Comparison of ENCODE assay signal across 8 cellular contexts in the genomic region with DNA sequence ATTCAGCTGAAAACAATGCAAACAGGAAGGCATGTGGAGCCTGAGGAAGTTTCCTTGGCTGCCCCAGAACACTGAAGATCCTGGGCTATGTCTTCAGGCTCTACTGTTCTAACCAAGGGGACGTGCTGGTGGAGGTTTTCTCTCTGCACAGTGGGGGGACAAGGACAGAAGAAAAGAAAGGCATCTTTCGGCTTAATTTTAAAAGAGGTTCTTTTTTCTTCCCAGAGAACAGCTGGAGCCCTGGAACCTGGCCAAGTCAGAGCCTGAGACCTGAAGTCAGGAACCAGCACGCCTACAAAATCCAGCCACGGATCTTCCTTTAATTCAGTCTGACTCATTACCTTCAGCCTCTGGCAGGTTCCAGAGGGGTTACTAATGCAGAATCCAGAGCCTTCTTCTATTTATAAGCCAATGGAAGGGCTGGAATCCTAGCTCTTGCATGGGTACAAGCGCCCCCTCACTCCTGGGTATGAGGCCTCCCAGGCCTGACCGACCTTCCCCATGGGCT. TPM values are rescaled to one million over a fixed set of nuclear protein-coding genes. Genes with fewer than 3 reads are reported as not detected.
DNase-seq lines count a peak whose midpoint lies in the region; ATAC-seq, FAIRE-seq and TF ChIP-seq lines count a peak whose summit lies in the region.

No MANE protein-coding gene starts in this region.

- POLR2A ChIA-PET in HCT116 (lab: Charles Lee), result interaction anchor here (1.0 to 1.6 kb wide), 3 partner anchors 10 to 21 kb away, joined by 3 to 4 read pairs (median 4); no protein-coding TSS in a partner anchor
- POLR2A ChIA-PET in SK-N-SH (lab: Yijun Ruan, JAX), result no interaction called here
- POLR2A ChIA-PET in activated CD4-positive, alpha-beta memory T cell treated with anti-CD3 and anti-CD28 coated beads, Interleukin-2, amount 10 ng/mL, durations not matched to agents 7 days and 5 days (lab: Charles Lee), result interaction anchor here (1.4 kb wide), 1 partner anchor 15 kb away, joined by 3 read pairs; no protein-coding TSS in a partner anchor

- H3K4me1 Mint-ChIP-seq in activated CD4-positive, alpha-beta memory T cell treated with anti-CD3 and anti-CD28 coated beads, Interleukin-2, amount 10 ng/mL, durations not matched to agents 7 days and 5 days, result peaks cover 16% of the 10 kb centered on the region

- ATAC-seq in HCT116, result peak; percentile 77
- peak; percentile 27 to 40 (median 35) for ATAC-seq in heart left ventricle
- no peak for ATAC-seq in left lobe of liver
- no peak for ATAC-seq in HG02938 (IDR thresholded peaks at IDR 0.05; ENCODE audit: unreplicated experiment)

- no peaks in the 10 kb centered on the region for H4K20me1 ChIP-seq in HCT116 (ENCODE audit: insufficient read depth)
- no peaks in the 10 kb centered on the region for H4K20me1 ChIP-seq in SK-N-SH (ENCODE audit: insufficient read depth)

- TF ChIP-seq POLR2A in HCT116 (IDR thresholded peaks at IDR 0.05; ENCODE audit: borderline replicate concordance, extremely low read depth, insufficient read depth, insufficient read length) (no peak), heart left ventricle (IDR thresholded peaks at IDR 0.05) (no peak), GM12891 (IDR thresholded peaks at IDR 0.05; ENCODE audit: low read depth, low read length) (no peak)

- peak in 1 of 2 experiments; percentile 68; a peak in 2 of 4 replicates for TF ChIP-seq EP300 in SK-N-SH (IDR thresholded peaks at IDR 0.05; ENCODE audit: borderline replicate concordance in 1 of 2, low read depth in 1 of 2, low read length in 1 of 2)

- intact Hi-C loops in HCT116 (cut with micrococcal nuclease) (no loop called here), heart left ventricle (cut with DNase I) (no loop called here)

- H3K9me3 ChIP-seq in HCT116 (ENCODE audit: control insufficient read depth in 1 of 2, insufficient read depth in 1 of 2, low read depth in 1 of 2, low read length in 2 of 2) (no peaks in the 10 kb centered on the region), SK-N-SH (no peaks in the 10 kb centered on the region), heart left ventricle (no peaks in the 10 kb centered on the region)

- no peak overlapping the region for H2AFZ ChIP-seq in HCT116 (ENCODE audit: low read depth, low read length, poor library complexity, severe bottlenecking)
- H2AFZ ChIP-seq in SK-N-SH (ENCODE audit: low read depth), result no peak overlapping the region

- H3K9me2 ChIP-seq in HCT116 (ENCODE audit: insufficient read depth) (no peaks in the 10 kb centered on the region), SK-N-SH (no peaks in the 10 kb centered on the region)

- no peak overlapping the region for H3K27ac Mint-ChIP-seq in activated CD4-positive, alpha-beta memory T cell treated with anti-CD3 and anti-CD28 coated beads, Interleukin-2, amount 10 ng/mL, durations not matched to agents 7 days and 5 days

- H3F3A ChIP-seq in SK-N-SH (replicated peaks; ENCODE audit: insufficient read depth), result peaks cover 33% of the 10 kb centered on the region

- H3K27me3 Mint-ChIP-seq in activated CD4-positive, alpha-beta memory T cell treated with anti-CD3 and anti-CD28 coated beads, Interleukin-2, amount 10 ng/mL, durations not matched to agents 7 days and 5 days, result no peaks in the 10 kb centered on the region

- BruUV-seq in HCT116 (replicated peaks; lab: Mats Ljungman, UMichigan), result no TSS peak

- TF ChIP-seq CTCF in HCT116 (IDR thresholded peaks at IDR 0.05 in 2 of 3, conservative IDR thresholded peaks at IDR 0.05 in 1 of 3; ENCODE audit: borderline replicate concordance in 1 of 3, insufficient read depth in 1 of 3, low read depth in 2 of 3, low read length in 2 of 3), result no peak
- no peak for TF ChIP-seq CTCF in SK-N-SH (IDR thresholded peaks at IDR 0.05)
- no peak for TF ChIP-seq CTCF in heart left ventricle (IDR thresholded peaks at IDR 0.05)

- H3K9ac ChIP-seq in HCT116 (ENCODE audit: low read length) (peak overlapping the region; percentile 30), SK-N-SH (no peak overlapping the region; the same call in 1 of the 2 replicates)

- no peaks in the 10 kb centered on the region for H3K27me3 ChIP-seq in HCT116 (ENCODE audit: insufficient read depth, low read length)
- H3K27me3 ChIP-seq in SK-N-SH (ENCODE audit: insufficient read depth), result no peaks in the 10 kb centered on the region
- H3K27me3 ChIP-seq in heart left ventricle, result no peaks in the 10 kb centered on the region

- H3K9me3 Mint-ChIP-seq in activated CD4-positive, alpha-beta memory T cell treated with anti-CD3 and anti-CD28 coated beads, Interleukin-2, amount 10 ng/mL, durations not matched to agents 7 days and 5 days, result no peaks in the 10 kb centered on the region

- peak overlapping the region; percentile 90 for H3K27ac ChIP-seq in HCT116 (ENCODE audit: low read depth, low read length)
- H3K27ac ChIP-seq in SK-N-SH (ENCODE audit: low read depth in 2 of 2, low read length in 1 of 2), result peak overlapping the region; percentile 63 to 83
- H3K27ac ChIP-seq in heart left ventricle, result peak overlapping the region; percentile 59 to 91 (median 80)

- WGBS in SK-N-SH (ENCODE audit: low lambda C conversion rate), result 15% methylated on average over 6 of the region's 6 CpGs
- WGBS in heart left ventricle, 4 donors, result 22 to 28% (median 25%) methylated on average over 6 of the region's 6 CpGs

- H3K4me3 ChIP-seq in HCT116 (replicated peaks in 1 of 2; ENCODE audit: low read depth in 1 of 2, low read length in 2 of 2) (peak overlapping the region in 1 of 2 experiments; percentile 34; a peak in 2 of 4 replicates), SK-N-SH (ENCODE audit: low read depth in 2 of 2, low read length in 1 of 2) (no peak overlapping the region), heart left ventricle (no peak overlapping the region)

- TF ChIP-seq RAD21 in HCT116 (IDR thresholded peaks at IDR 0.05; ENCODE audit: low read depth) (no peak; the same call in 1 of the 2 replicates), SK-N-SH (IDR thresholded peaks at IDR 0.05; ENCODE audit: low read length) (no peak)

- no peak overlapping the region for H3K4me3 Mint-ChIP-seq in activated CD4-positive, alpha-beta memory T cell treated with anti-CD3 and anti-CD28 coated beads, Interleukin-2, amount 10 ng/mL, durations not matched to agents 7 days and 5 days

- CTCF ChIA-PET in HCT116 (lab: Charles Lee) (interaction anchor here (0.7 to 0.8 kb wide), 2 partner anchors 14 to 24 kb away, joined by 3 to 4 read pairs; no protein-coding TSS in a partner anchor), SK-N-SH (lab: Yijun Ruan, JAX) (interaction anchor here (0.6 to 5.5 kb wide), 5 partner anchors 9 to 271 kb away, joined by 3 to 31 read pairs (median 3); a partner anchor contains a TSS)
- CTCF ChIA-PET in activated CD4-positive, alpha-beta memory T cell treated with anti-CD3 and anti-CD28 coated beads, Interleukin-2, amount 10 ng/mL, durations not matched to agents 7 days and 5 days (lab: Charles Lee), result interaction anchor here (0.6 to 1.5 kb wide), 3 partner anchors 14 to 22 kb away, joined by 3 to 4 read pairs (median 3); no protein-coding TSS in a partner anchor

- RAD21 ChIA-PET in HCT116 (lab: Charles Lee; ENCODE audit: low non-redundant PET in 1 of 2, low total read pairs in 2 of 2, uncharacterized antibody in 2 of 2, unreplicated experiment in 2 of 2), result no interaction called here

- peak overlapping the region; percentile 72 for H3K4me2 ChIP-seq in HCT116 (ENCODE audit: low read length)
- H3K4me2 ChIP-seq in SK-N-SH, result peak overlapping the region; percentile 68

- DNase-seq in HCT116 (ENCODE audit: low read depth, low spot score) (peak; percentile 87), SK-N-SH (no peak), heart left ventricle (peak; percentile 57 to 77 (median 74)), stromal cell of bone marrow (ENCODE audit: low read depth) (peak; percentile 59), left lobe of liver (ENCODE audit: low spot score) (no peak), GM12891 (ENCODE audit: insufficient read length, low spot score) (no peak)
- no peak for DNase-seq in activated CD4-positive, alpha-beta memory T cell treated with anti-CD3 and anti-CD28 coated beads, Interleukin-2, amount 10 ng/mL, durations not matched to agents 7 days and 5 days

- H3K4me1 ChIP-seq in HCT116 (ENCODE audit: control insufficient read depth in 1 of 2, insufficient read depth in 2 of 2, low read length in 2 of 2) (peaks cover 60 to 83% of the 10 kb centered on the region in 2 experiments), SK-N-SH (ENCODE audit: control insufficient read depth in 1 of 2, insufficient read depth in 2 of 2, low read depth in 1 of 2, low read length in 1 of 2) (peaks cover 22 to 39% of the 10 kb centered on the region in 2 experiments), heart left ventricle (peaks cover 9 to 91% (median 62%) of the 10 kb centered on the region in 12 donors)

- H3K36me3 ChIP-seq in HCT116 (ENCODE audit: control insufficient read depth in 1 of 2, insufficient read depth in 2 of 2, low read length in 2 of 2) (no peaks in the 10 kb centered on the region), SK-N-SH (replicated peaks in 1 of 2; ENCODE audit: control insufficient read depth in 1 of 2, insufficient read depth in 2 of 2, low read length in 1 of 2) (peaks cover 0 to 4% of the 10 kb centered on the region in 2 experiments), heart left ventricle (peaks cover 0 to 17% (median 0%) of the 10 kb centered on the region in 9 donors)

- no peaks in the 10 kb centered on the region for H3K36me3 Mint-ChIP-seq in activated CD4-positive, alpha-beta memory T cell treated with anti-CD3 and anti-CD28 coated beads, Interleukin-2, amount 10 ng/mL, durations not matched to agents 7 days and 5 days (ENCODE audit: low read depth)

- no peak for FAIRE-seq in GM12891 (lab: Jason Lieb, UNC)

- H3K79me2 ChIP-seq in HCT116 (ENCODE audit: insufficient read depth, low read length) (no peaks in the 10 kb centered on the region), SK-N-SH (ENCODE audit: insufficient read depth) (peaks cover 23% of the 10 kb centered on the region)

RNA-seq across cellular contexts. Expression of a gene that starts 19.8 kb away (rescaled TPM):
- 31.3 TPM for total RNA-seq in HCT116 (2021; ENCODE audit: unreplicated experiment)
- polyA plus RNA-seq in HCT116 (2012), result 33.7 and 43.0 TPM in 2 replicates
- 40.2 and 57.6 TPM in 2 replicates for polyA plus RNA-seq in SK-N-SH (2012; rRNA removed)
- polyA plus RNA-seq in SK-N-SH (2012; cell fraction: cytosol; rRNA removed), result 29.3 and 41.4 TPM in 2 replicates
- polyA plus RNA-seq in SK-N-SH (2012; cell fraction: nucleus; rRNA removed), result 15.9 and 25.4 TPM in 2 replicates
- 10 to 100 TPM; 32.2 to 62.0 (median 42.9) TPM for total RNA-seq in heart left ventricle
- 10 to 100 TPM; 25.4 to 37.8 TPM for polyA plus RNA-seq in heart left ventricle
- 10 to 100 TPM; 10.8 to 12.7 TPM for total RNA-seq in activated CD4-positive, alpha-beta memory T cell treated with anti-CD3 and anti-CD28 coated beads, Interleukin-2, amount 10 ng/mL, durations not matched to agents 7 days and 5 days
- 24.2 TPM for total RNA-seq in left lobe of liver
- 15.6 TPM for polyA plus RNA-seq in GM12891 (2012; ENCODE audit: low read depth, missing spikeins)

RNA-seq across cellular contexts. Expression of a gene that starts 52.9 kb away (rescaled TPM):
- total RNA-seq in HCT116 (2021; ENCODE audit: unreplicated experiment) (26.6 TPM), heart left ventricle (10 to 100 TPM; 30.8 to 37.7 (median 34.9) TPM), left lobe of liver (12.7 TPM)
- 11.1 and 16.2 TPM in 2 replicates for polyA plus RNA-seq in HCT116 (2012)
- polyA plus RNA-seq in SK-N-SH (2012; rRNA removed) (9.6 and 10.2 TPM in 2 replicates), heart left ventricle (10 to 100 TPM; 18.5 to 30.7 TPM)
- 15.2 and 20.7 TPM in 2 replicates for polyA plus RNA-seq in SK-N-SH (2012; cell fraction: cytosol; rRNA removed)
- polyA plus RNA-seq in SK-N-SH (2012; cell fraction: nucleus; rRNA removed), result 3.3 and 5.5 TPM in 2 replicates
- total RNA-seq in activated CD4-positive, alpha-beta memory T cell treated with anti-CD3 and anti-CD28 coated beads, Interleukin-2, amount 10 ng/mL, durations not matched to agents 7 days and 5 days, result 10 to 100 TPM; 25.2 to 26.5 TPM
- 9.9 TPM for polyA plus RNA-seq in GM12891 (2012; ENCODE audit: low read depth, missing spikeins)

RNA-seq across cellular contexts. Expression of a gene that starts 53.0 kb away (rescaled TPM):
- total RNA-seq in HCT116 (2021; ENCODE audit: unreplicated experiment), result 8.6 TPM
- polyA plus RNA-seq in HCT116 (2012), result 5.7 and 5.9 TPM in 2 replicates
- 7.0 and 8.7 TPM in 2 replicates for polyA plus RNA-seq in SK-N-SH (2012; rRNA removed)
- polyA plus RNA-seq in SK-N-SH (2012; cell fraction: cytosol; rRNA removed), result 8.3 and 8.7 TPM in 2 replicates
- polyA plus RNA-seq in SK-N-SH (2012; cell fraction: nucleus; rRNA removed), result 6.6 and 8.1 TPM in 2 replicates
- 10 to 100 TPM; 11.0 to 24.2 (median 17.2) TPM for total RNA-seq in heart left ventricle
- polyA plus RNA-seq in heart left ventricle, result 10 to 100 TPM; 12.2 to 13.7 TPM
- total RNA-seq in activated CD4-positive, alpha-beta memory T cell treated with anti-CD3 and anti-CD28 coated beads, Interleukin-2, amount 10 ng/mL, durations not matched to agents 7 days and 5 days, result 1 to 10 TPM; 5.6 to 6.2 TPM
- total RNA-seq in left lobe of liver, result 7.6 TPM
- polyA plus RNA-seq in GM12891 (2012; ENCODE audit: low read depth, missing spikeins), result 6.9 TPM

Comparison
In these comparisons a context has a peak if more than half of its experiments do, and no peak if none do; other contexts are left out.
1. ATAC-seq: peak in HCT116 (single experiment) and heart left ventricle (4 of 4); none in left lobe of liver (single experiment) and HG02938 (single experiment).
2. DNase-seq: peak in HCT116 (single experiment), heart left ventricle (5 of 5) and stromal cell of bone marrow (single experiment); none in SK-N-SH (single experiment), activated CD4-positive, alpha-beta memory T cell treated with anti-CD3 and anti-CD28 coated beads, Interleukin-2, amount 10 ng/mL, durations not matched to agents 7 days and 5 days (single experiment), left lobe of liver (single experiment) and GM12891 (single experiment).
3. Peak in every context shown above with its lines, with median percentiles within 50 percentile points of each other: H3K27ac ChIP-seq.